ENCODE assay signal across 12 cellular contexts in the genomic region with DNA sequence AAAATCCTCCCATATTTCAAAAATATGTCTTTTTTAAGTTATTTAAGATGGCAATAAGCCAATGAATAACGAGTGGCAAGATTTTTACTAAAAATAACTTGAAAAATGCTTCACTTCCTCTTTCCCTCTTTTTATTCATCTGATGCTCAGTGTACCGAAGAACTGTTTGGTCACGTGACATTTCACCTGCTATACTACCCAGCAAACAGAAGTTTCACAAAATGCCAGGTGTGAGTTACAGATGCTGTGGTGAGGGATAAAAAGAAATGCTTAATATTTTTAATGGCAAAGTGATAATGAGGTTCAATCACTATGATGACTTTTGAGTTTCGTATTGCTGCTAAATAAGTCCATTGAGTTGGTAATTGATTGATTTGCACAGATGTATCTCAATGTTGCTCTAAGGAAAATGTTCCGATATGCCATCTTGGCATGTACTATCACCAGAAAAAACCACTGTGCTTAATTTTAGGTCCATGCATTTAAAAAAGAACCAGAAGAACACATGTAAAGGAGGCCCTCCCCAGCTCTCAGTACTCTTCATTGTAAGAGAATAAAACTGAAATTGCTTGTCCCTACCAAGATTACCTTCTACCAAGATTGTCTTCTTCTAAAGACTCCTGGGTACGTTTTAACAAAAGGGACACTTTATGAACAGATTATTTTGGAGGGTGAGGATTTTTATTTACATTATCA. TPM values are rescaled to one million over a fixed set of nuclear protein-coding genes. Genes with fewer than 3 reads are reported as not detected.
DNase-seq lines count a peak whose midpoint lies in the region; ATAC-seq and TF ChIP-seq lines count a peak whose summit lies in the region.
"Had no signal": no experiment of that assay in that cellular context is flagged by ENCODE, and none has a peak within 500 bp of the region (broad histone marks: within the 10 kb centered on the region; RNA-seq: fewer than 3 reads in every experiment).

No MANE protein-coding gene starts in this region.

- H3K27ac Mint-ChIP-seq in activated B cell treated with CpG ODN at 0.5 μM for 24 hours = peak overlapping the region; percentile 94
- H3K27ac Mint-ChIP-seq in natural killer cell treated with Interleukin-12 subunit alpha and Interleukin-12 subunit beta and Interleukin-15 and Interleukin-18, amount 100 ng/mL, for 72 hours = no peak overlapping the region

- CTCF ChIA-PET in activated B cell treated with CpG ODN at 0.5 μM for 24 hours (lab: Charles Lee) = interaction anchor here (0.6 to 2.0 kb wide), 3 partner anchors 9 to 36 kb away, joined by 3 to 6 read pairs (median 5); a partner anchor contains a TSS

- no peaks in the 10 kb centered on the region for H3K36me3 Mint-ChIP-seq in activated B cell treated with CpG ODN at 0.5 μM for 24 hours (ENCODE audit: low read depth)
- H3K36me3 Mint-ChIP-seq in natural killer cell treated with Interleukin-12 subunit alpha and Interleukin-12 subunit beta and Interleukin-15 and Interleukin-18, amount 100 ng/mL, for 72 hours = no peaks in the 10 kb centered on the region

- POLR2A ChIA-PET in activated B cell treated with CpG ODN at 0.5 μM for 24 hours (lab: Charles Lee) = interaction anchor here (1.0 to 14.4 kb wide), 9 partner anchors 7 to 177 kb away, joined by 3 to 305 read pairs (median 5); a partner anchor contains a TSS

- intact Hi-C loops in activated B cell treated with CpG ODN at 0.5 μM for 24 hours (cut with micrococcal nuclease) = loop anchor here (1.0 to 2.0 kb wide), 3 partner anchors 8 to 76 kb away; no protein-coding TSS in a partner anchor
- intact Hi-C loops in left ventricle myocardium superior (cut with micrococcal nuclease) = no loop called here

- ATAC-seq in GM18508 (IDR thresholded peaks at IDR 0.05; ENCODE audit: insufficient read depth, unreplicated experiment) (peak; percentile 70), GM21515 (IDR thresholded peaks at IDR 0.05; ENCODE audit: unreplicated experiment) (peak; percentile 81), HG03378 (IDR thresholded peaks at IDR 0.05; ENCODE audit: unreplicated experiment) (peak; percentile 76), activated B cell treated with CpG ODN at 0.5 μM for 24 hours (ENCODE audit: low read depth) (peak; percentile 59), left ventricle myocardium superior (no peak)
- no peak for ATAC-seq in natural killer cell treated with Interleukin-12 subunit alpha and Interleukin-12 subunit beta and Interleukin-15 and Interleukin-18, amount 100 ng/mL, for 72 hours

- no peaks in the 10 kb centered on the region for H3K9me3 Mint-ChIP-seq in activated B cell treated with CpG ODN at 0.5 μM for 24 hours
- H3K9me3 Mint-ChIP-seq in natural killer cell treated with Interleukin-12 subunit alpha and Interleukin-12 subunit beta and Interleukin-15 and Interleukin-18, amount 100 ng/mL, for 72 hours = no peaks in the 10 kb centered on the region

- H3K27me3 Mint-ChIP-seq in activated B cell treated with CpG ODN at 0.5 μM for 24 hours = no peaks in the 10 kb centered on the region
- peaks cover 23 to 42% of the 10 kb centered on the region in 2 donors for H3K27me3 Mint-ChIP-seq in natural killer cell treated with Interleukin-12 subunit alpha and Interleukin-12 subunit beta and Interleukin-15 and Interleukin-18, amount 100 ng/mL, for 72 hours

- H3K4me3 Mint-ChIP-seq in activated B cell treated with CpG ODN at 0.5 μM for 24 hours = peak overlapping the region; percentile 68
- H3K4me3 Mint-ChIP-seq in natural killer cell treated with Interleukin-12 subunit alpha and Interleukin-12 subunit beta and Interleukin-15 and Interleukin-18, amount 100 ng/mL, for 72 hours = no peak overlapping the region

- TF ChIP-seq CTCF in activated B cell treated with CpG ODN at 0.5 μM for 24 hours (IDR thresholded peaks at IDR 0.05) = no peak

- peaks cover 75% of the 10 kb centered on the region for H3K4me1 Mint-ChIP-seq in activated B cell treated with CpG ODN at 0.5 μM for 24 hours
- peaks cover 3 to 8% of the 10 kb centered on the region in 2 donors for H3K4me1 Mint-ChIP-seq in natural killer cell treated with Interleukin-12 subunit alpha and Interleukin-12 subunit beta and Interleukin-15 and Interleukin-18, amount 100 ng/mL, for 72 hours (ENCODE audit: low read depth in 2 of 2)

- DNase-seq in activated B cell treated with CpG ODN at 0.5 μM for 24 hours = no peak
- DNase-seq in activated naive CD4-positive, alpha-beta T cell (lab: John Stamatoyannopoulos, UW) = no peak
- DNase-seq in left ventricle myocardium superior = no peak
- no peak for DNase-seq in cerebellar cortex (ENCODE audit: low spot score)
- DNase-seq in natural killer cell treated with Interleukin-12 subunit alpha and Interleukin-12 subunit beta and Interleukin-15 and Interleukin-18, amount 100 ng/mL, for 72 hours (ENCODE audit: low spot score) = no peak
- DNase-seq: activated CD4-positive, alpha-beta T cell treated with anti-CD3 and anti-CD28 coated beads for 4 hours; NCI-H2081 treated with DMSO at 0.1 percent for 48 hours; retina had no signal

RNA-seq across cellular contexts. Expression of a gene that starts 26.0 kb away (rescaled TPM):
- total RNA-seq in activated B cell treated with CpG ODN at 0.5 μM for 24 hours (140 and 165 TPM in 2 replicates), left ventricle myocardium superior (79.0 TPM)
- total RNA-seq in natural killer cell treated with Interleukin-12 subunit alpha and Interleukin-12 subunit beta and Interleukin-15 and Interleukin-18, amount 100 ng/mL, for 72 hours = 10 to 100 TPM; 51.2 to 68.9 TPM

RNA-seq across cellular contexts. Expression of a gene that starts 29.3 kb away (rescaled TPM):
- 0.20 TPM in 1 of 2 replicates, not detected in the other for total RNA-seq in activated B cell treated with CpG ODN at 0.5 μM for 24 hours
- total RNA-seq in left ventricle myocardium superior = not detected
- not detected for total RNA-seq in natural killer cell treated with Interleukin-12 subunit alpha and Interleukin-12 subunit beta and Interleukin-15 and Interleukin-18, amount 100 ng/mL, for 72 hours
- total RNA-seq: thoracic aorta had no signal

Comparison
In these comparisons a context has a peak if more than half of its experiments do, and no peak if none do; other contexts are left out.
1. ATAC-seq: peak in GM18508 (single experiment), GM21515 (single experiment), HG03378 (single experiment) and activated B cell treated with CpG ODN at 0.5 μM for 24 hours (single experiment); none in left ventricle myocardium superior (single experiment) and natural killer cell treated with Interleukin-12 subunit alpha and Interleukin-12 subunit beta and Interleukin-15 and Interleukin-18, amount 100 ng/mL, for 72 hours (0 of 2).